ENCODE assay signal across 18 cellular contexts in the genomic region with DNA sequence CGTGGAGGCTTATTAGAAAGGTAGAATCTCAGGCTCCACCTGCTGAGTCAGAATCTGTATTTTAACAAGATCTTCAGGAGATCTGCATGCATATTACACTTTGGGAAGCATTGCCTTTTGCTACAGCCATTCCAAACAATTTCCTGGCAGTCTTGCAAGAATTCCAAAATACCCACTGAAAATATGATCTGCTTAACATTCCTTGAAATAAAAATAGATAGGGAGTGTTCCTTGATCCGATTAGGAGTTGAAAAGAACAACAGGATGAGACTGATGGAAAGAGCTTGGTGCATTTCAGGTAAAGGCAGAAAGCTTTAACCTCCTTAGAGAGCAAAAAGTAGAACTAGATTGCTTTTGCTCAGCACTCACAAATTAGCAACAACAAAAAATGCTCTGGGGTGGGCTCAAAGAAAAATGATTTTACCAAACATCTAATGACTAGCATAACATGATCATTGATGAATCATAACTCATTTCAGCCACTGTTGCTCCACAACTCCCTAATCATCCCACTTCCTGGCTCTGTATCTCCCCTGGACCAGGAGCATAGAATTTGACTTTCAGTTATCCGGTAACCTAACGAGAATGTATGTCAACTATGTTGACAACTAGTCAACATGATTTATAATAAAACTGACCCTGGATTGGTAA.
DNase-seq lines count a peak whose midpoint lies in the region; ATAC-seq and TF ChIP-seq lines count a peak whose summit lies in the region.
"Had no signal": no experiment of that assay in that cellular context is flagged by ENCODE, and none has a peak within 500 bp of the region (broad histone marks: within the 10 kb centered on the region; RNA-seq: fewer than 3 reads in every experiment).

No MANE protein-coding gene starts in this region.

- CTCF ChIA-PET in mammary epithelial cell (lab: Charles Lee; ENCODE audit: low non-redundant PET), result no interaction called here
- CTCF ChIA-PET in MCF 10A (lab: Yijun Ruan, JAX), result interaction anchor here (0.7 to 2.9 kb wide), 3 partner anchors 10 to 87 kb away, joined by 3 to 14 read pairs (median 3); no protein-coding TSS in a partner anchor

- POLR2A ChIA-PET in MCF 10A (lab: Yijun Ruan, JAX), result interaction anchor here (0.8 to 1.6 kb wide), 6 partner anchors 9 to 87 kb away, joined by 3 to 7 read pairs (median 4); no protein-coding TSS in a partner anchor

- H4K20me1 ChIP-seq in mammary epithelial cell (ENCODE audit: insufficient read depth, low read length), result no peaks in the 10 kb centered on the region

- no peaks in the 10 kb centered on the region for H3K9me3 Mint-ChIP-seq in MCF 10A (ENCODE audit: unreplicated experiment)
- H3K9me3 Mint-ChIP-seq: HFFc6 had no signal

- H3K4me2 ChIP-seq in mammary epithelial cell (ENCODE audit: insufficient read depth, low read depth, low read length), result no peak overlapping the region
- H3K4me2 ChIP-seq: PC-9 had no signal

- no peak overlapping the region for H3K9ac ChIP-seq in mammary epithelial cell (ENCODE audit: insufficient read depth, low read length)

- dilution Hi-C loops in mammary epithelial cell (cut with HindIII; ENCODE audit: low sequenced_read_pairs), result no loop called here

- H3K27ac ChIP-seq in mammary epithelial cell (ENCODE audit: insufficient read depth, low read depth, low read length) (no peak overlapping the region), tibial artery (no peak overlapping the region)
- H3K27ac ChIP-seq: C4-2B, PC-9 had no signal

- H3K79me2 ChIP-seq in mammary epithelial cell (ENCODE audit: insufficient read depth, low read length), result no peaks in the 10 kb centered on the region

- no peak overlapping the region for H3K27ac Mint-ChIP-seq in MCF 10A (ENCODE audit: low read depth, unreplicated experiment)
- H3K27ac Mint-ChIP-seq: HFFc6 had no signal

- H3K27me3 Mint-ChIP-seq in MCF 10A (ENCODE audit: insufficient read depth, unreplicated experiment), result no peaks in the 10 kb centered on the region

- in situ Hi-C loops in mammary epithelial cell (cut with MboI; ENCODE audit: low sequenced_read_pairs in 2 of 2), result no loop called here

- 17% methylated on average over 4 of the region's 4 CpGs for WGBS in mammary epithelial cell (ENCODE audit: low coverage, missing lambda C conversion rate)

- intact Hi-C loops in mammary epithelial cell (cut with micrococcal nuclease), result no loop called here
- intact Hi-C loops in MCF 10A (cut with micrococcal nuclease), result no loop called here
- intact Hi-C loops in tibial artery (cut with DNase I; ENCODE audit: low total_unique reads), result no loop called here

- H3K4me3 ChIP-seq in mammary epithelial cell (replicated peaks in 1 of 3; ENCODE audit: insufficient read depth in 1 of 3, low read depth in 2 of 3, low read length in 3 of 3) (no peak overlapping the region), epithelial cell of esophagus (ENCODE audit: low read length) (no peak overlapping the region), tibial artery (no peak overlapping the region)
- H3K4me3 ChIP-seq: GM12878, PC-9 had no signal

- H3K27me3 ChIP-seq in mammary epithelial cell (ENCODE audit: insufficient read depth, low read length), result no peaks in the 10 kb centered on the region
- H3K27me3 ChIP-seq in tibial artery, result no peaks in the 10 kb centered on the region

- no TSS peak for BruUV-seq in mammary epithelial cell (replicated peaks; lab: Mats Ljungman, UMichigan)
- BruUV-seq in MCF 10A (replicated peaks; lab: Mats Ljungman, UMichigan), result no TSS peak

- H3K36me3 Mint-ChIP-seq in MCF 10A (ENCODE audit: insufficient read depth, unreplicated experiment), result no peaks in the 10 kb centered on the region

- ATAC-seq in HG02973 (IDR thresholded peaks at IDR 0.05; ENCODE audit: unreplicated experiment), result no peak
- ATAC-seq in GM19455 (IDR thresholded peaks at IDR 0.05; ENCODE audit: unreplicated experiment), result no peak
- ATAC-seq: GM12878, Right ventricle myocardium inferior had no signal

- H3K36me3 ChIP-seq in mammary epithelial cell (ENCODE audit: insufficient read depth, low read length) (no peaks in the 10 kb centered on the region), tibial artery (no peaks in the 10 kb centered on the region)

- H3K4me1 ChIP-seq in mammary epithelial cell (ENCODE audit: insufficient read depth, low read length), result peaks cover 17% of the 10 kb centered on the region
- H3K4me1 ChIP-seq in tibial artery, result peaks cover 0 to 17% (median 12%) of the 10 kb centered on the region in 4 donors

- H3K4me1 Mint-ChIP-seq in MCF 10A (ENCODE audit: insufficient read depth, unreplicated experiment), result peaks cover 18% of the 10 kb centered on the region

- TF ChIP-seq CTCF in mammary epithelial cell (conservative IDR thresholded peaks at IDR 0.05 in 1 of 2, IDR thresholded peaks at IDR 0.05 in 1 of 2; ENCODE audit: extremely low read depth in 1 of 2, insufficient read depth in 1 of 2, low read depth in 1 of 2, low read length in 2 of 2) (no peak), MCF 10A (IDR thresholded peaks at IDR 0.05; ENCODE audit: unreplicated experiment) (no peak), epithelial cell of esophagus (IDR thresholded peaks at IDR 0.05; ENCODE audit: insufficient read depth, low read depth, low read length, missing control alignments) (no peak), tibial artery (IDR thresholded peaks at IDR 0.05) (no peak)

- DNase-seq in mammary epithelial cell, result peak; percentile 25
- no peak for DNase-seq in MCF 10A (ENCODE audit: unreplicated experiment)
- peak; percentile 43 for DNase-seq in epithelial cell of esophagus (ENCODE audit: low read depth)
- peak; percentile 18 for DNase-seq in kidney tubule cell (ENCODE audit: low spot score)
- no peak for DNase-seq in tibial artery
- DNase-seq in T-helper 2 cell, result no peak
- DNase-seq: HFFc6, KBM-7, NCI-H1092, NCI-H1694, NCI-H2107, NCI-H446, PC-9 had no signal

- no peak overlapping the region for H3K4me3 Mint-ChIP-seq in MCF 10A (ENCODE audit: unreplicated experiment)
- H3K4me3 Mint-ChIP-seq: HFFc6 had no signal

- H3K9me3 ChIP-seq in mammary epithelial cell (replicated peaks; ENCODE audit: insufficient read depth, low read length) (no peaks in the 10 kb centered on the region), tibial artery (no peaks in the 10 kb centered on the region)

- H2AFZ ChIP-seq in mammary epithelial cell (ENCODE audit: low read depth, low read length), result no peak overlapping the region
- H2AFZ ChIP-seq: PC-9 had no signal

Comparison
In these comparisons a context has a peak if more than half of its experiments do, and no peak if none do; other contexts are left out.
1. DNase-seq: peak in mammary epithelial cell (single experiment), epithelial cell of esophagus (single experiment) and kidney tubule cell (single experiment); none in MCF 10A (single experiment), tibial artery (0 of 2) and T-helper 2 cell (0 of 5).